ENCODE assay signal across 9 cellular contexts in the genomic region with DNA sequence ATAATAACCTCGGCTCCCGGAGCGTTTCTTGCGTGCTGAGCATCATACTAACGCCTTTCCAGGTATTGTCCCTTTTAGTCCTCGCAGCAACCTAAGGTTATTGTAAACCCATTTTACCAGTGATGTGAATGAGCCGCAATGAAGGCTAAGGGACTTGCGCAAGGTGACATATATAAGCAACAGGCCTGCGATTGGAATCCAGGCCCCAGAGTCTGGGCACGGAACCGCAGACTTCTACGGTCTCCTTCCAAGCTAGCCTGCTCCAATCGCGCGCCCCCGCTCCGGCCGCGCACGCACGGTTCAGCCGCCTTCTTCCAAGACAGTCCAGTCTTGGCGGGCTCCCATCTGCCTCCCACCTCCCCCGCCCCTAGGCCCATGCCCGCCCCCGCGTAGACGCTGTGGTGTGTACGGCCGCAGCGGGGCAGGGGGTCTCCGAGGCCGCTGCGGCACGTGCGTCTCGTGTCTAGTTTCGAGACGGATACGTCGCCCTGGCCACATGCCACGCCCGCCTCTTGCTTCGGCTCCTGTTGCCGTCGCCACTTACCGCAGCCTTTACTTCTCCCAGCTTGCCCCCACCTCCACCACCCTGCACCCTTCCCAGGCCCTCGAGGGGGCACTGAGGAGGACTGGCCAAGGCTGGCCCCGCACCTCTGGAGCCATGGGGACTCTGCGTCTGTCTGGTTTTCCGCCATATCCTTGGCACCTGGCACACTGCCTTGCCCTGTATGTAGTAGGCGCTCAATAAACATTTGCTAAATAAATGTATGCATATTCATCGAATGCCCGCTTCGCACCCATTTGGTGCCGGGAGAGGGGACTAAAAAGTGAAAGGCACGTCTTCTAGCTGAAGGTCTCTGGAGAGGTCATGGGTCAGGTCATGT. TPM values are rescaled to one million over a fixed set of nuclear protein-coding genes. Genes with fewer than 3 reads are reported as not detected.
DNase-seq lines count a peak whose midpoint lies in the region; ATAC-seq, FAIRE-seq and TF ChIP-seq lines count a peak whose summit lies in the region.
"Had no signal": no experiment of that assay in that cellular context is flagged by ENCODE, and none has a peak within 500 bp of the region (broad histone marks: within the 10 kb centered on the region; RNA-seq: fewer than 3 reads in every experiment).

No MANE protein-coding gene starts in this region.

- H3K27ac ChIP-seq in GM12878 (ENCODE audit: control insufficient read depth, insufficient read depth) (no peak overlapping the region), iPS-20b (ENCODE audit: low read length) (no peak overlapping the region), small intestine (ENCODE audit: low read depth in 1 of 2, low read length in 1 of 2) (peak overlapping the region in 1 of 2 donors; percentile 81)

- H3K36me3 ChIP-seq in NT2/D1 (ENCODE audit: insufficient read depth, insufficient read length, low read length) (no peaks in the 10 kb centered on the region), GM12878 (ENCODE audit: control insufficient read depth in 2 of 2, insufficient read depth in 2 of 2, low read length in 1 of 2) (no peaks in the 10 kb centered on the region), iPS-20b (ENCODE audit: insufficient read depth, low read depth, low read length) (no peaks in the 10 kb centered on the region), small intestine (ENCODE audit: control insufficient read depth in 2 of 2, insufficient read depth in 2 of 2, low read length in 2 of 2) (no peaks in the 10 kb centered on the region)

- no peak for TF ChIP-seq CTCF in GM12878 (IDR thresholded peaks at IDR 0.05 in 2 of 3, conservative IDR thresholded peaks at IDR 0.05 in 1 of 3; ENCODE audit: control insufficient read depth in 2 of 3, extremely low read depth in 1 of 3, insufficient read depth in 1 of 3, low read depth in 3 of 3, low read length in 3 of 3)

- H3K9ac ChIP-seq in NT2/D1 (ENCODE audit: insufficient read length, low read depth), result peak overlapping the region; percentile 67
- H3K9ac ChIP-seq in GM12878 (ENCODE audit: control insufficient read depth, insufficient read depth, low read length), result peak overlapping the region; percentile 17
- H3K9ac ChIP-seq in iPS-20b (ENCODE audit: low read depth, low read length), result peak overlapping the region; percentile 23; the same call in 1 of the 2 replicates

- TF ChIP-seq RAD21 in GM12878 (IDR thresholded peaks at IDR 0.05; ENCODE audit: insufficient read depth, low read depth, low read length), result no peak

- no TSS peak for BruUV-seq in GM12878 (replicated peaks; lab: Mats Ljungman, UMichigan)

- RAD21 ChIA-PET in GM12878 (lab: Charles Lee; ENCODE audit: unreplicated experiment), result interaction anchor here (0.8 to 11.8 kb wide), 6 partner anchors 10 to 159 kb away, joined by 3 to 193 read pairs (median 8); a partner anchor contains a TSS

- intact Hi-C loops in GM12878 (cut with micrococcal nuclease; ENCODE audit: unreplicated experiment), result loop anchor here (5.0 kb wide), 1 partner anchor 151 kb away; no protein-coding TSS in a partner anchor

- WGBS in GM12878 (ENCODE audit: insufficient coverage, insufficient replicate concordance, low lambda C conversion rate, missing lambda C conversion rate), result 17% methylated on average over 56 of the region's 57 CpGs
- 12 to 21% (median 13%) methylated on average over 42 to 57 of the region's 57 CpGs for WGBS in small intestine, 3 donors

- CTCF ChIA-PET in GM12878 (lab: Yijun Ruan, JAX), result interaction anchor here (0.8 to 1.4 kb wide), 2 partner anchors 50 to 153 kb away, joined by 3 read pairs; no protein-coding TSS in a partner anchor

- FAIRE-seq in GM12878 (lab: Jason Lieb, UNC) (no peak), small intestine (lab: Jason Lieb, UNC) (no peak)
- FAIRE-seq: A204.1 had no signal

- SMC1A ChIA-PET in GM12878 (lab: Charles Lee; ENCODE audit: uncharacterized antibody, unreplicated experiment), result interaction anchor here (0.9 to 10.5 kb wide), 4 partner anchors 9 to 113 kb away, joined by 3 to 181 read pairs (median 16); no protein-coding TSS in a partner anchor

- H3K4me1 ChIP-seq in NT2/D1 (ENCODE audit: insufficient read depth, insufficient read length), result peaks cover 3% of the 10 kb centered on the region
- H3K4me1 ChIP-seq in GM12878 (ENCODE audit: control insufficient read depth, insufficient read depth, low read length), result peaks cover 11% of the 10 kb centered on the region
- H3K4me1 ChIP-seq in iPS-20b (ENCODE audit: insufficient read depth, low read length), result peaks cover 13% of the 10 kb centered on the region; the same call in 1 of the 2 replicates
- no peaks in the 10 kb centered on the region for H3K4me1 ChIP-seq in small intestine (ENCODE audit: control insufficient read depth in 2 of 2, insufficient read depth in 1 of 2, low read depth in 1 of 2, low read length in 1 of 2)

- peak overlapping the region; percentile 69 for H2AFZ ChIP-seq in GM12878 (ENCODE audit: control insufficient read depth, low read depth, low read length)

- in situ Hi-C loops in GM12878 (cut with MboI), result no loop called here

- peak; percentile 79 for DNase-seq in DMS 273 (lab: John Stamatoyannopoulos, UW; ENCODE audit: unreplicated experiment)
- DNase-seq in DMS 273 treated with DMSO at 0.1 percent for 48 hours (lab: John Stamatoyannopoulos, UW), result no peak
- DNase-seq in NT2/D1 (ENCODE audit: low read depth, low spot score), result no peak
- DNase-seq in GM12878 (ENCODE audit: low read depth, low spot score), result no peak
- peak; percentile 24 for DNase-seq in small intestine

- H3K9me3 ChIP-seq in NT2/D1 (ENCODE audit: insufficient read depth, low read length) (no peaks in the 10 kb centered on the region), GM12878 (replicated peaks; ENCODE audit: control insufficient read depth, insufficient read depth, low read length) (no peaks in the 10 kb centered on the region), iPS-20b (ENCODE audit: insufficient read depth, low read depth, low read length) (no peaks in the 10 kb centered on the region), small intestine (ENCODE audit: control insufficient read depth, low read depth) (no peaks in the 10 kb centered on the region)

- H3K27me3 ChIP-seq in NT2/D1 (ENCODE audit: insufficient read depth, insufficient read length), result peaks cover 61% of the 10 kb centered on the region
- H3K27me3 ChIP-seq in GM12878 (replicated peaks in 1 of 2; ENCODE audit: control insufficient read depth in 2 of 2, insufficient read depth in 2 of 2, low read length in 1 of 2), result no peaks in the 10 kb centered on the region
- H3K27me3 ChIP-seq in iPS-20b (ENCODE audit: insufficient read depth, low read length), result peaks cover 67% of the 10 kb centered on the region
- no peaks in the 10 kb centered on the region for H3K27me3 ChIP-seq in small intestine (ENCODE audit: control insufficient read depth in 2 of 2, insufficient read depth in 2 of 2, low read length in 2 of 2)

- no peak for ATAC-seq in GM12878
- no peak for ATAC-seq in GM19463 (IDR thresholded peaks at IDR 0.05; ENCODE audit: unreplicated experiment)
- ATAC-seq in GM19351 (IDR thresholded peaks at IDR 0.05; ENCODE audit: unreplicated experiment), result no peak

- H4K20me1 ChIP-seq in GM12878 (ENCODE audit: control insufficient read depth, insufficient read depth), result no peaks in the 10 kb centered on the region

- H3K4me3 ChIP-seq in NT2/D1 (ENCODE audit: insufficient read length, low read depth), result peak overlapping the region; percentile 38
- peak overlapping the region; percentile 97 for H3K4me3 ChIP-seq in GM12878
- peak overlapping the region; percentile 68 for H3K4me3 ChIP-seq in iPS-20b (ENCODE audit: low read length)
- H3K4me3 ChIP-seq in small intestine (ENCODE audit: low read depth in 1 of 2, low read length in 2 of 2), result peak overlapping the region in 1 of 2 donors; percentile 85

- TF ChIP-seq EP300 in GM12878 (IDR thresholded peaks at IDR 0.05; ENCODE audit: borderline replicate concordance in 1 of 2, control insufficient read depth in 1 of 2, low read depth in 2 of 2, low read length in 2 of 2), result no peak

- peaks cover 37% of the 10 kb centered on the region for H3K79me2 ChIP-seq in GM12878 (ENCODE audit: control insufficient read depth, insufficient read depth, low read length)

- POLR2A ChIA-PET in GM12878 (lab: Charles Lee), result interaction anchor here (0.6 to 5.5 kb wide), 12 partner anchors 9 to 185 kb away, joined by 3 to 68 read pairs (median 4); a partner anchor contains a TSS

- H3K4me2 ChIP-seq in GM12878 (ENCODE audit: control insufficient read depth, insufficient read depth), result peak overlapping the region; percentile 93

- no peak for TF ChIP-seq POLR2A in GM12878 (IDR thresholded peaks at IDR 0.05; ENCODE audit: low read depth, low read length)

TF ChIP-seq in GM12878, 131 proteins besides CTCF, POLR2A, EP300 and RAD21 (continues in another document):
- TF ChIP-seq, protein P1, sequence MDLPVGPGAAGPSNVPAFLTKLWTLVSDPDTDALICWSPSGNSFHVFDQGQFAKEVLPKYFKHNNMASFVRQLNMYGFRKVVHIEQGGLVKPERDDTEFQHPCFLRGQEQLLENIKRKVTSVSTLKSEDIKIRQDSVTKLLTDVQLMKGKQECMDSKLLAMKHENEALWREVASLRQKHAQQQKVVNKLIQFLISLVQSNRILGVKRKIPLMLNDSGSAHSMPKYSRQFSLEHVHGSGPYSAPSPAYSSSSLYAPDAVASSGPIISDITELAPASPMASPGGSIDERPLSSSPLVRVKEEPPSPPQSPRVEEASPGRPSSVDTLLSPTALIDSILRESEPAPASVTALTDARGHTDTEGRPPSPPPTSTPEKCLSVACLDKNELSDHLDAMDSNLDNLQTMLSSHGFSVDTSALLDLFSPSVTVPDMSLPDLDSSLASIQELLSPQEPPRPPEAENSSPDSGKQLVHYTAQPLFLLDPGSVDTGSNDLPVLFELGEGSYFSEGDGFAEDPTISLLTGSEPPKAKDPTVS (IDR thresholded peaks at IDR 0.05; ENCODE audit: low read depth, low read length), result no peak
- TF ChIP-seq IKZF1 (conservative IDR thresholded peaks at IDR 0.05), result no peak

RNA-seq across cellular contexts. Expression of a gene that starts 0.9 kb away (rescaled TPM):
- 121 and 123 TPM in 2 replicates for total RNA-seq in GM12878 (2013; cell fraction: nucleolus; rRNA removed)
- total RNA-seq in GM12878 (2014; rRNA removed) (16.3 and 16.8 TPM in 2 replicates), GM12878 (2014; rRNA removed; fragmentation: Illumina TruSeq; extraction: Trizol) (14.6 and 15.1 TPM in 2 replicates), GM12878 (2021) (18.0 and 20.6 TPM in 2 replicates)
- polyA plus RNA-seq in GM12878 (2011; ENCODE audit: low read depth), result 5.7 TPM
- polyA plus RNA-seq in GM12878 (2011; rRNA removed) (40.1 and 41.4 TPM in 2 replicates), GM12878 (2014; fragmentation: Illumina TruSeq; extraction: Trizol) (9.8 and 10.2 TPM in 2 replicates), GM12878 (2014; fragmentation: Nextera tagmentation; extraction: Ambion mirVana) (1 to 10 TPM; 6.5 to 7.9 TPM), GM12878 (2014; rRNA removed) (14.8 and 16.1 TPM in 2 replicates), GM12878 (2016; fragmentation: Nextera tagmentation; extraction: Ambion mirVana) (10 to 100 TPM; 16.9 to 22.8 TPM), small intestine (1 to 10 TPM; 1.1 to 7.3 (median 1.9) TPM)
- polyA plus RNA-seq in GM12878 (2011; cell fraction: cytosol; rRNA removed), result 32.8 and 36.8 TPM in 2 replicates
- 40.6 and 41.7 TPM in 2 replicates for polyA plus RNA-seq in GM12878 (2011; cell fraction: nucleus; rRNA removed)
- 8.8 and 11.5 TPM in 2 replicates for polyA plus RNA-seq in GM12878 (2012)
- polyA minus RNA-seq in GM12878 (2011; rRNA and poly(A)+ RNA removed), result 70.4 and 77.3 TPM in 2 replicates
- polyA minus RNA-seq in GM12878 (2011; cell fraction: cytosol; rRNA and poly(A)+ RNA removed), result 22.9 and 27.3 TPM in 2 replicates
- polyA minus RNA-seq in GM12878 (2011; cell fraction: nucleus; rRNA and poly(A)+ RNA removed), result 48.8 and 86.5 TPM in 2 replicates

Comparison
In these comparisons a context has a peak if more than half of its experiments do, and no peak if none do; other contexts are left out.
1. DNase-seq: peak in DMS 273 (single experiment) and small intestine (single experiment); none in DMS 273 treated with DMSO at 0.1 percent for 48 hours (single experiment), NT2/D1 (single experiment) and GM12878 (single experiment).
2. H3K9ac ChIP-seq: peak in every context shown above with its lines; median percentile 67 in NT2/D1; 23 in iPS-20b; 17 in GM12878.